Comparison of ENCODE assay signal across 25 cellular contexts in the genomic region with DNA sequence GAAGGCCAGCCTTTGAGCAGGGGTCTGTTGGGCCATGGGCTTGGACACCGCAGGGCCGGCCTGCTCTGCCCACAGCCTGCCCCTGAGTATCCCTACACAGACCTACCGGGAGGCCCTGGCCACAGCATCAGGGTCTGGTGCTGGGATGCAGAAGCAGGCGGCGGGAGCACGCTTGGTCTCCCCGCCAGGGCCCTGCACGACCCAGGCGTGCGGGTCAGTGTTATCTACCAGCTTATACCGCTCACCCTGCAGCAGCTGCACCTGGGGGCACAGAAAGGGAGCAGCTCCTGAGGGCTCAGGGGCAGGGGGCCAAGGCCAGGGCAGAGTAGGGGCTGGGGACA. TPM values are rescaled to one million over a fixed set of nuclear protein-coding genes. Genes with fewer than 3 reads are reported as not detected.
"Had no signal": no experiment of that assay in that cellular context is flagged by ENCODE, and none has a peak within 500 bp of the region (broad histone marks: within the 10 kb centered on the region; RNA-seq: fewer than 3 reads in every experiment).

No MANE protein-coding gene starts in this region.

- DNase-seq: hippocampal formation; kidney glomerular epithelial cell; left colon; left lung; lower lobe of right lung; mammary epithelial cell; mesenchymal stem cell; naive thymus-derived CD8-positive, alpha-beta T cell; occipital lobe; ovary; stimulated activated CD4-positive, alpha-beta T cell treated with anti-CD3 and anti-CD28 coated beads, Interleukin-1b, Interleukin-23, amount 100 ng/mL, for 48 hours; stimulated activated CD4-positive, alpha-beta T cell treated with anti-CD3 and anti-CD28 coated beads, Interleukin-2, amount 100 ng/mL, for 48 hours; stimulated activated CD4-positive, alpha-beta T cell treated with anti-CD3 and anti-CD28 coated beads, Interleukin-4, amount 100 ng/mL, for 4 hours; stimulated activated CD8-positive, alpha-beta memory T cell treated with anti-CD3 and anti-CD28 coated beads, Interleukin-4, amount 100 ng/mL, for 48 hours; stimulated activated naive CD4-positive, alpha-beta T cell treated with Interleukin-2 at 50 U/mL for 16 hours; stimulated activated naive CD8-positive, alpha-beta T cell treated with anti-CD3 and anti-CD28 coated beads, Interleukin-15, amount 100 ng/mL, for 72 hours; substantia nigra had no signal

- H3K36me3 ChIP-seq: neutrophil, ovary, right atrium auricular region, right lobe of liver, tibial nerve had no signal

- H3K4me1 ChIP-seq: right atrium auricular region, right lobe of liver had no signal

- H3K27ac ChIP-seq: left lung, lower lobe of right lung, neutrophil, ovary, right atrium auricular region, right lobe of liver, tibial nerve, vagina had no signal

- H3K4me3 ChIP-seq: left lung, lower lobe of right lung, ovary, right atrium auricular region, right lobe of liver, smooth muscle cell, tibial nerve, vagina had no signal

- ATAC-seq: left colon; left lung; lower lobe of right lung; naive thymus-derived CD8-positive, alpha-beta T cell; right lobe of liver; stimulated activated naive CD8-positive, alpha-beta T cell treated with anti-CD3 and anti-CD28 coated beads, Interleukin-15, amount 100 ng/mL, for 72 hours had no signal

- H3K4me2 ChIP-seq: smooth muscle cell had no signal

- H3K27me3 ChIP-seq: ovary, right atrium auricular region, right lobe of liver, vagina had no signal

- H3K9me3 ChIP-seq: left lung, lower lobe of right lung, neutrophil, ovary, right atrium auricular region, right lobe of liver, tibial nerve, vagina had no signal

RNA-seq across cellular contexts. Expression of a gene that starts 8.8 kb away (rescaled TPM):
- total RNA-seq: neural crest cell, occipital lobe, pulmonary artery endothelial cell had no signal
